In genomic region chr21:44482581-44483287, GRCh38 we compare ENCODE assay signal across 1 cellular context.
TF ChIP-seq lines count a peak whose summit lies in the region.

No MANE protein-coding gene starts in this region.

TF ChIP-seq in HepG2, 621 proteins besides CTCF, POLR2A, EP300 and RAD21 (continued from another document and continues in another):
- TF ChIP-seq ZHX2 (IDR thresholded peaks at IDR 0.05; ENCODE audit: low read depth) (no peak), ZHX2 (CRISPR knock-in tag; IDR thresholded peaks at IDR 0.05; ENCODE audit: borderline replicate concordance) (no peak), PCBP1 (IDR thresholded peaks at IDR 0.05; ENCODE audit: borderline replicate concordance, low read depth, low read length) (no peak), HDAC1 (CRISPR knock-in tag; IDR thresholded peaks at IDR 0.05) (no peak; the same call in 1 of the 2 replicates), ATM (IDR thresholded peaks at IDR 0.05; ENCODE audit: borderline replicate concordance) (no peak), ARID2 (CRISPR knock-in tag; IDR thresholded peaks at IDR 0.05; ENCODE audit: borderline replicate concordance) (no peak), MAX (IDR thresholded peaks at IDR 0.05) (peak; percentile 88), RORA (CRISPR knock-in tag; IDR thresholded peaks at IDR 0.05) (no peak), ZNF589 (CRISPR knock-in tag; conservative IDR thresholded peaks at IDR 0.05) (0 out of 2 replicates have a peak, but pooled peaks have one; percentile 35), BORCS8-MEF2B (CRISPR knock-in tag; IDR thresholded peaks at IDR 0.05) (no peak), SOX6 (IDR thresholded peaks at IDR 0.05) (no peak), SOX6 (CRISPR knock-in tag; IDR thresholded peaks at IDR 0.05) (peak; percentile 75), ARNT (IDR thresholded peaks at IDR 0.05) (no peak), EZH2 (conservative IDR thresholded peaks at IDR 0.05; ENCODE audit: low read depth, low read length) (no peak), ARHGAP35 (CRISPR knock-in tag; IDR thresholded peaks at IDR 0.05; ENCODE audit: borderline replicate concordance) (no peak), HIC2 (CRISPR knock-in tag; IDR thresholded peaks at IDR 0.05; ENCODE audit: low read depth) (no peak), ZNF770 (CRISPR knock-in tag; IDR thresholded peaks at IDR 0.05) (peak; percentile 96), ZNF33A (CRISPR knock-in tag; IDR thresholded peaks at IDR 0.05; ENCODE audit: borderline replicate concordance) (no peak), ZMAT3 (CRISPR knock-in tag; conservative IDR thresholded peaks at IDR 0.05) (peak; percentile 65; the same call in 1 of the 2 replicates), TBX2 (CRISPR knock-in tag; IDR thresholded peaks at IDR 0.05; ENCODE audit: borderline replicate concordance) (peak; percentile 72; the same call in 1 of the 2 replicates), KDM5B (CRISPR knock-in tag; IDR thresholded peaks at IDR 0.05; ENCODE audit: borderline replicate concordance) (no peak), HNRNPUL1 (IDR thresholded peaks at IDR 0.05; ENCODE audit: low read depth, low read length) (no peak), HDAC2 (CRISPR knock-in tag; IDR thresholded peaks at IDR 0.05) (peak; percentile 32; the same call in 1 of the 2 replicates), ZNF512B (CRISPR knock-in tag; IDR thresholded peaks at IDR 0.05; ENCODE audit: borderline replicate concordance) (no peak), NR0B2 (CRISPR knock-in tag; IDR thresholded peaks at IDR 0.05) (no peak), ZNF737 (CRISPR knock-in tag; IDR thresholded peaks at IDR 0.05; ENCODE audit: borderline replicate concordance) (peak; percentile 90; the same call in 1 of the 2 replicates), PREB (CRISPR knock-in tag; IDR thresholded peaks at IDR 0.05) (no peak), MED1 (CRISPR knock-in tag; IDR thresholded peaks at IDR 0.05) (peak; percentile 81), NFRKB (IDR thresholded peaks at IDR 0.05) (no peak), KMT2B (CRISPR knock-in tag; IDR thresholded peaks at IDR 0.05) (no peak), ZBTB21 (CRISPR knock-in tag; IDR thresholded peaks at IDR 0.05) (no peak; the same call in 1 of the 2 replicates), ZFP41 (CRISPR knock-in tag; IDR thresholded peaks at IDR 0.05; ENCODE audit: borderline replicate concordance) (no peak), CBFB (CRISPR knock-in tag; IDR thresholded peaks at IDR 0.05) (no peak), NCOA1 (CRISPR knock-in tag; IDR thresholded peaks at IDR 0.05) (no peak), ZNF800 (CRISPR knock-in tag; IDR thresholded peaks at IDR 0.05) (no peak), ZNF44 (CRISPR knock-in tag; IDR thresholded peaks at IDR 0.05) (no peak; the same call in 1 of the 2 replicates), YEATS4 (CRISPR knock-in tag; IDR thresholded peaks at IDR 0.05; ENCODE audit: borderline replicate concordance) (peak; percentile 55; the same call in 1 of the 2 replicates), SATB2 (CRISPR knock-in tag; IDR thresholded peaks at IDR 0.05) (no peak), SMARCC2 (IDR thresholded peaks at IDR 0.05) (no peak), MLLT10 (CRISPR knock-in tag; IDR thresholded peaks at IDR 0.05) (no peak), ZBTB3 (CRISPR knock-in tag; IDR thresholded peaks at IDR 0.05; ENCODE audit: borderline replicate concordance, low read depth) (peak; percentile 43; the same call in 1 of the 2 replicates), ZBTB49 (CRISPR knock-in tag; IDR thresholded peaks at IDR 0.05; ENCODE audit: borderline replicate concordance) (no peak), ZNF83 (CRISPR knock-in tag; IDR thresholded peaks at IDR 0.05; ENCODE audit: borderline replicate concordance) (no peak), PLSCR1 (CRISPR knock-in tag; IDR thresholded peaks at IDR 0.05; ENCODE audit: borderline replicate concordance) (no peak), ZNF510 (CRISPR knock-in tag; IDR thresholded peaks at IDR 0.05; ENCODE audit: low read depth) (no peak)
